In the genomic region with DNA sequence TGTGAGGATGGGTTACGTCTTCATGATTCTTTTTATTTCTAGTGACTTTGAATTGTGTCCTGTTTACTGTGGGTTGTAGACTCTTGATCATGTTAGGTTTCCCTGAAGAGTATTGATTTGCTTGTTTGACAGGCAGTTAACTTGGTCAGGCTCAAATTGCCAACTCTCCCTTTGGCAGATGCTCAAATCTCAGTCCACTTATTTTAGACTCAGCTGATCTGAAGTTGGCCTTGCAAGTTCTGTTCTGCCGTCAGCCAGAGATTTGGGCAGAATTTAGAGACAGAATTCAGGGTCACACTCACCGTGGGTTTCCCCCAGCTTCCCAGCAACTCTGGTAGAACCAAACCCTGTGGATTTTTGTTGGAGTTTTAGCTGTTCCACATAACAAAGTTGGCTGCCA, we compare ENCODE assay signal across 32 cellular contexts.
DNase-seq lines count a peak whose midpoint lies in the region; ATAC-seq, FAIRE-seq and TF ChIP-seq lines count a peak whose summit lies in the region.
"Had no signal": no experiment of that assay in that cellular context is flagged by ENCODE, and none has a peak within 500 bp of the region (broad histone marks: within the 10 kb centered on the region; RNA-seq: fewer than 3 reads in every experiment).

No MANE protein-coding gene starts in this region.

- no peak for TF ChIP-seq CTCF in pancreas (IDR thresholded peaks at IDR 0.05)

- ATAC-seq in left cardiac atrium (peak; percentile 7 to 27), pancreas (peak; percentile 50 to 70 (median 60))
- ATAC-seq: HCT116, sciatic nerve had no signal

- H3K4me3 ChIP-seq in pancreas = no peak overlapping the region
- H3K4me3 ChIP-seq in CD8-positive, alpha-beta memory T cell (ENCODE audit: low read length) = no peak overlapping the region
- H3K4me3 ChIP-seq: breast epithelium, MG63, ovary, SJCRH30, transverse colon had no signal

- no peaks in the 10 kb centered on the region for H3K27me3 Mint-ChIP-seq in CD8-positive, alpha-beta memory T cell
- no peaks in the 10 kb centered on the region for H3K27me3 Mint-ChIP-seq in activated naive CD8-positive, alpha-beta T cell treated with anti-CD3 and anti-CD28 coated beads for 36 hours
- H3K27me3 Mint-ChIP-seq: activated naive CD4-positive, alpha-beta T cell treated with anti-CD3 and anti-CD28 coated beads, Interleukin-2, amount 50 U/mL, for 24 hours had no signal

- no peak overlapping the region for H3K4me3 Mint-ChIP-seq in CD8-positive, alpha-beta memory T cell
- H3K4me3 Mint-ChIP-seq in activated naive CD8-positive, alpha-beta T cell treated with anti-CD3 and anti-CD28 coated beads for 36 hours = no peak overlapping the region
- H3K4me3 Mint-ChIP-seq: activated naive CD4-positive, alpha-beta T cell treated with anti-CD3 and anti-CD28 coated beads, Interleukin-2, amount 50 U/mL, for 24 hours had no signal

- CTCF ChIA-PET in CD8-positive, alpha-beta memory T cell (lab: Charles Lee) = interaction anchor here (1.1 kb wide), 1 partner anchor 15 kb away, joined by 3 read pairs; no protein-coding TSS in a partner anchor

- no peaks in the 10 kb centered on the region for H3K9me3 ChIP-seq in pancreas
- no peaks in the 10 kb centered on the region for H3K9me3 ChIP-seq in CD8-positive, alpha-beta memory T cell (ENCODE audit: low read length)
- H3K9me3 ChIP-seq: BE2C, breast epithelium, MG63, ovary, SJCRH30, transverse colon had no signal

- H3K36me3 ChIP-seq in pancreas = peaks cover 0 to 19% (median 0%) of the 10 kb centered on the region in 3 donors
- H3K36me3 ChIP-seq in CD8-positive, alpha-beta memory T cell (ENCODE audit: insufficient read depth, low read length) = peaks cover 15% of the 10 kb centered on the region
- H3K36me3 ChIP-seq: breast epithelium, ovary had no signal

- peaks cover 33 to 90% (median 36%) of the 10 kb centered on the region in 3 donors for H3K36me3 Mint-ChIP-seq in CD8-positive, alpha-beta memory T cell
- H3K36me3 Mint-ChIP-seq in activated naive CD8-positive, alpha-beta T cell treated with anti-CD3 and anti-CD28 coated beads for 36 hours = peaks cover 57% of the 10 kb centered on the region

- H3K27ac Mint-ChIP-seq in CD8-positive, alpha-beta memory T cell = no peak overlapping the region
- no peak overlapping the region for H3K27ac Mint-ChIP-seq in activated naive CD8-positive, alpha-beta T cell treated with anti-CD3 and anti-CD28 coated beads for 36 hours
- H3K27ac Mint-ChIP-seq: activated naive CD4-positive, alpha-beta T cell treated with anti-CD3 and anti-CD28 coated beads, Interleukin-2, amount 50 U/mL, for 24 hours had no signal

- H3K27ac ChIP-seq in pancreas = no peak overlapping the region
- no peak overlapping the region for H3K27ac ChIP-seq in CD8-positive, alpha-beta memory T cell (ENCODE audit: low read depth, low read length)
- H3K27ac ChIP-seq: breast epithelium, HL-60, KMS-11, ovary, SJCRH30, transverse colon, WERI-Rb-1 had no signal

- DNase-seq in COR-L47 (lab: John Stamatoyannopoulos, UW) (peak; percentile 23), NCI-H69 (lab: John Stamatoyannopoulos, UW) (peak; percentile 14), left cardiac atrium (no peak), pancreas (peak in 2 of 6 donors; percentile 43 to 53), NCI-H510A (lab: John Stamatoyannopoulos, UW) (no peak), EL (no peak)
- DNase-seq in CD8-positive, alpha-beta memory T cell = no peak
- DNase-seq in activated naive CD8-positive, alpha-beta T cell treated with anti-CD3 and anti-CD28 coated beads for 36 hours = no peak
- DNase-seq: activated CD4-positive, alpha-beta T cell treated with anti-CD3 and anti-CD28 coated beads for 48 hours; BE2C; effector CD8-positive, alpha-beta T cell; MG63; NCI-H1417; NCI-H2029; NCI-H748 treated with DMSO at 0.1 percent for 48 hours; ovary; SJCRH30; stimulated activated CD4-positive, alpha-beta T cell treated with anti-CD3 and anti-CD28 coated beads, Interleukin-15, amount 100 ng/mL, for 24 hours; stimulated activated CD4-positive, alpha-beta T cell treated with anti-CD3 and anti-CD28 coated beads, Interleukin-4, amount 100 ng/mL, for 4 hours; SW 1271; T-helper 9 cell; transverse colon; WERI-Rb-1 had no signal

- no peak for FAIRE-seq in pancreas (lab: Jason Lieb, UNC)
- FAIRE-seq: GM12891, keratinocyte, RCC 7860 had no signal

- H3K4me1 ChIP-seq in pancreas = peaks cover 16 to 23% (median 18%) of the 10 kb centered on the region in 3 donors
- no peaks in the 10 kb centered on the region for H3K4me1 ChIP-seq in CD8-positive, alpha-beta memory T cell (ENCODE audit: insufficient read depth, low read length)
- H3K4me1 ChIP-seq: breast epithelium had no signal

- H3K4me1 Mint-ChIP-seq in CD8-positive, alpha-beta memory T cell = peaks cover 3 to 10% (median 4%) of the 10 kb centered on the region in 3 donors
- peaks cover 7% of the 10 kb centered on the region for H3K4me1 Mint-ChIP-seq in activated naive CD8-positive, alpha-beta T cell treated with anti-CD3 and anti-CD28 coated beads for 36 hours

- intact Hi-C loops in left cardiac atrium (cut with DNase I) (loop anchor here in 1 of 2 donors (5.0 kb wide), 1 partner anchor 33 kb away; no protein-coding TSS in a partner anchor), pancreas (cut with DNase I) (no loop called here)

- H3K27me3 ChIP-seq in pancreas = no peaks in the 10 kb centered on the region
- H3K27me3 ChIP-seq in CD8-positive, alpha-beta memory T cell (ENCODE audit: insufficient read depth, low read length, poor library complexity, severe bottlenecking) = no peaks in the 10 kb centered on the region
- H3K27me3 ChIP-seq: BE2C, breast epithelium, MG63, ovary, SJCRH30, transverse colon had no signal

- POLR2A ChIA-PET in CD8-positive, alpha-beta memory T cell (lab: Charles Lee) = no interaction called here

- 21 to 22% methylated on average over 3 of the region's 3 CpGs for WGBS in pancreas, 2 donors

- H3K9me3 Mint-ChIP-seq in CD8-positive, alpha-beta memory T cell = no peaks in the 10 kb centered on the region
- H3K9me3 Mint-ChIP-seq in activated naive CD8-positive, alpha-beta T cell treated with anti-CD3 and anti-CD28 coated beads for 36 hours = no peaks in the 10 kb centered on the region
- H3K9me3 Mint-ChIP-seq: activated naive CD4-positive, alpha-beta T cell treated with anti-CD3 and anti-CD28 coated beads, Interleukin-2, amount 50 U/mL, for 24 hours had no signal

Comparison
In these comparisons a context has a peak if more than half of its experiments do, and no peak if none do; other contexts are left out.
1. DNase-seq: peak in COR-L47 (single experiment) and NCI-H69 (single experiment); none in left cardiac atrium (single experiment), CD8-positive, alpha-beta memory T cell (0 of 5), activated naive CD8-positive, alpha-beta T cell treated with anti-CD3 and anti-CD28 coated beads for 36 hours (single experiment), NCI-H510A (single experiment) and EL (single experiment).